In the genomic region with DNA sequence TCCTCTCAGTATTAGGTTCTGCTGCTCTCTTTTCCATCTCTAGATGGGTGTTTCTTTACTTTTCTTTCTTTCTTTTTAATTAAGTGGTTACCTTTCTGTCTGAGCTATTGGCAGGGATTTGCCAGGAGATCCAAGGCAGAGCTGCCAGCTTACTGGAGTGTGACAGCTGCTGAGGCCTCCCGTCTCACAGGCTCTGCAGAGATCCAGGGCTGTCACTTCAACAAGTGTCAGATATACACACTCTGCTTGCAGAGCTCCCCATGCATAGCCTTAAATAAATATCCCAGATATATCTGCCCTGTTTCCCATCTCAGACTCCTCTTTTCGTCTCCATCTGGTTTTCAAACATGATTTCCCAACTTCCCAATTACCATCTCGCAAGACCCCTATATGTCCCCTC, we compare ENCODE assay signal across 12 cellular contexts.
A peak's percentile ranks its signal among the peaks of the same experiment; 100 is the strongest.
DNase-seq lines count a peak whose midpoint lies in the region; ATAC-seq, FAIRE-seq and TF ChIP-seq lines count a peak whose summit lies in the region.
"Had no signal": no experiment of that assay in that cellular context is flagged by ENCODE, and none has a peak within 500 bp of the region (broad histone marks: within the 10 kb centered on the region; RNA-seq: fewer than 3 reads in every experiment).

No MANE protein-coding gene starts in this region.

- intact Hi-C loops in Right ventricle myocardium inferior (cut with DNase I) (no loop called here), cardiac septum (cut with DNase I) (no loop called here), right cardiac atrium (cut with DNase I) (no loop called here), thyroid gland (cut with DNase I) (no loop called here)

- FAIRE-seq in HTR-8/SVneo (lab: Jason Lieb, UNC), result no peak

- H3K27me3 ChIP-seq in right cardiac atrium (ENCODE audit: control insufficient read depth, insufficient read depth) (no peaks in the 10 kb centered on the region), thyroid gland (no peaks in the 10 kb centered on the region)

- ATAC-seq in Right ventricle myocardium inferior (peak; percentile 79), right cardiac atrium (peak; percentile 73 to 79)

- H3K36me3 ChIP-seq in thyroid gland, result no peaks in the 10 kb centered on the region
- H3K36me3 ChIP-seq: tibial artery had no signal

- no peak for TF ChIP-seq CTCF in thyroid gland (IDR thresholded peaks at IDR 0.05)

- H3K4me1 ChIP-seq in right cardiac atrium (ENCODE audit: control insufficient read depth, insufficient read depth, low read length), result peaks cover 17% of the 10 kb centered on the region
- H3K4me1 ChIP-seq in thyroid gland, result peaks cover 29 to 30% of the 10 kb centered on the region in 2 donors

- H3K9me3 ChIP-seq in right cardiac atrium (ENCODE audit: control insufficient read depth, low read length), result no peaks in the 10 kb centered on the region
- H3K9me3 ChIP-seq in thyroid gland, result no peaks in the 10 kb centered on the region
- H3K9me3 ChIP-seq: tibial artery had no signal

- WGBS in right cardiac atrium, result 39% methylated on average over 3 of the region's 3 CpGs
- 21 to 40% methylated on average over 3 of the region's 3 CpGs for WGBS in thyroid gland, 2 donors

- DNase-seq in Right ventricle myocardium inferior (ENCODE audit: missing footprints), result no peak
- DNase-seq in cardiac septum (ENCODE audit: low spot score), result no peak
- DNase-seq in NCI-H69 (lab: John Stamatoyannopoulos, UW), result peak; percentile 80
- DNase-seq in right cardiac atrium, result peak in 1 of 3 donors; percentile 15
- DNase-seq in thyroid gland, result peak; percentile 84 to 89
- no peak for DNase-seq in stimulated activated CD4-positive, alpha-beta T cell treated with anti-CD3 and anti-CD28 coated beads, Interleukin-4, amount 100 ng/mL, for 4 hours
- no peak for DNase-seq in iPS-NIHi7 (ENCODE audit: extremely low spot score)
- no peak for DNase-seq in HTR-8/SVneo (ENCODE audit: insufficient read length, low spot score)
- DNase-seq: activated CD8-positive, alpha-beta memory T cell treated with anti-CD3 and anti-CD28 coated beads for 24 hours; DND-41; tibial artery had no signal

- no peak overlapping the region for H3K27ac ChIP-seq in right cardiac atrium (ENCODE audit: low read length)
- H3K27ac ChIP-seq in thyroid gland, result peak overlapping the region in 2 of 3 donors; percentile 57 to 64
- H3K27ac ChIP-seq: SK-N-MC, tibial artery had no signal

- TF ChIP-seq POLR2A in thyroid gland (IDR thresholded peaks at IDR 0.05), result no peak

- H3K4me3 ChIP-seq in right cardiac atrium (ENCODE audit: low read length) (no peak overlapping the region), thyroid gland (replicated peaks in 1 of 3) (no peak overlapping the region)
- H3K4me3 ChIP-seq: SK-N-MC, tibial artery had no signal

Comparison
In these comparisons a context has a peak if more than half of its experiments do, and no peak if none do; other contexts are left out.
1. DNase-seq: peak in NCI-H69 (single experiment) and thyroid gland (2 of 2); none in Right ventricle myocardium inferior (single experiment), cardiac septum (single experiment), stimulated activated CD4-positive, alpha-beta T cell treated with anti-CD3 and anti-CD28 coated beads, Interleukin-4, amount 100 ng/mL, for 4 hours (0 of 2), iPS-NIHi7 (single experiment) and HTR-8/SVneo (single experiment).